In the genomic region with DNA sequence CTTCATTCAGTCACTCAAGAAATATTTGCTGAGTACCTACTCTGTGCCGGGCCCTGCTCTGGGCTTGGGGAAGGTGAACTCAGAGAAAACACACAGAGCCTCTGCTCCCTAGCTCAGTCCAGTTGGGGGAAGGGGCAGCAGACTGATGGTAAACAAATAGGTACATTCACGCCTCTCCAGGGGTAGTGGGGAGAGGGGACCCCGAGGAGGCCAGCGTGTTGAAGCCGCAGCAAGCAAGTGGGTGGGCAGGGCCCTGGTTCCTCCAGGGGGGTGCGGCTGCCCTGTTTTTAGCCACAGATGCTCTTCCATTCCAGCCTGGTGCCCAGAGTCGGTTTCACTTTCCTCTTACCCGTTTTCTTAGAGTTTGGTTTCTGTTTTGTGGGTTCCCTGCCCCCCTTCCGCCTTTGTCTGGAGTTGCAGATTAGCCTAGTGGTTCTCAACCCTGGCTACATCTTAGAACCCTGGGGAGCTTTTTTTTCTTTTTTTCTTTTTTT, we compare ENCODE assay signal across 9 cellular contexts. TPM values are rescaled to one million over a fixed set of nuclear protein-coding genes. Genes with fewer than 3 reads are reported as not detected.
DNase-seq lines count a peak whose midpoint lies in the region; ATAC-seq lines count a peak whose summit lies in the region.
"Had no signal": no experiment of that assay in that cellular context is flagged by ENCODE, and none has a peak within 500 bp of the region (broad histone marks: within the 10 kb centered on the region; RNA-seq: fewer than 3 reads in every experiment).

No MANE protein-coding gene starts in this region.

- H3K9me3 Mint-ChIP-seq in activated CD4-positive, alpha-beta T cell treated with anti-CD3 and anti-CD28 coated beads, Interleukin-2, amount 10 ng/mL, durations not matched to agents 24 days and 14 days: no peaks in the 10 kb centered on the region

- H3K4me3 Mint-ChIP-seq in activated CD4-positive, alpha-beta T cell treated with anti-CD3 and anti-CD28 coated beads, Interleukin-2, amount 10 ng/mL, durations not matched to agents 24 days and 14 days: peak overlapping the region; percentile 81

- peak; percentile 52 for ATAC-seq in GM18870 (IDR thresholded peaks at IDR 0.05; ENCODE audit: unreplicated experiment)
- ATAC-seq in HG03457 (IDR thresholded peaks at IDR 0.05; ENCODE audit: unreplicated experiment): peak; percentile 51
- ATAC-seq in HG03039 (IDR thresholded peaks at IDR 0.05; ENCODE audit: unreplicated experiment): no peak

- peaks cover 5% of the 10 kb centered on the region for H3K36me3 Mint-ChIP-seq in activated CD4-positive, alpha-beta T cell treated with anti-CD3 and anti-CD28 coated beads, Interleukin-2, amount 10 ng/mL, durations not matched to agents 24 days and 14 days (ENCODE audit: low read depth)

- H3K27me3 Mint-ChIP-seq in activated CD4-positive, alpha-beta T cell treated with anti-CD3 and anti-CD28 coated beads, Interleukin-2, amount 10 ng/mL, durations not matched to agents 24 days and 14 days: no peaks in the 10 kb centered on the region

- intact Hi-C loops in activated CD4-positive, alpha-beta T cell treated with anti-CD3 and anti-CD28 coated beads, Interleukin-2, amount 10 ng/mL, durations not matched to agents 24 days and 14 days (cut with micrococcal nuclease): loop anchor here (1.0 kb wide), 3 partner anchors 9 to 40 kb away; a partner anchor contains a TSS

- peak; percentile 94 for DNase-seq in activated CD4-positive, alpha-beta T cell treated with anti-CD3 and anti-CD28 coated beads, Interleukin-2, amount 10 ng/mL, durations not matched to agents 24 days and 14 days
- DNase-seq in fibroblast of peridontal ligament (ENCODE audit: extremely low read depth) (peak; percentile 70), COLO829 (ENCODE audit: low spot score) (no peak), retina (no peak)
- DNase-seq in stimulated activated CD8-positive, alpha-beta memory T cell treated with anti-CD3 and anti-CD28 coated beads, Interleukin-12 subunit alpha, Interleukin-12 subunit beta, amount 100 ng/mL, for 4 hours (ENCODE audit: low read depth): peak; percentile 58

- peak overlapping the region; percentile 97 for H3K27ac Mint-ChIP-seq in activated CD4-positive, alpha-beta T cell treated with anti-CD3 and anti-CD28 coated beads, Interleukin-2, amount 10 ng/mL, durations not matched to agents 24 days and 14 days

- peaks cover 42% of the 10 kb centered on the region for H3K4me1 Mint-ChIP-seq in activated CD4-positive, alpha-beta T cell treated with anti-CD3 and anti-CD28 coated beads, Interleukin-2, amount 10 ng/mL, durations not matched to agents 24 days and 14 days

RNA-seq across cellular contexts. Expression of a gene that starts 8.7 kb away (rescaled TPM):
- total RNA-seq in activated CD4-positive, alpha-beta T cell treated with anti-CD3 and anti-CD28 coated beads, Interleukin-2, amount 10 ng/mL, durations not matched to agents 24 days and 14 days: 113 and 117 TPM in 2 replicates

RNA-seq across cellular contexts. Expression of a gene that starts 9.1 kb away (rescaled TPM):
- total RNA-seq in activated CD4-positive, alpha-beta T cell treated with anti-CD3 and anti-CD28 coated beads, Interleukin-2, amount 10 ng/mL, durations not matched to agents 24 days and 14 days: 20.9 and 21.1 TPM in 2 replicates

RNA-seq across cellular contexts. Expression of a gene that starts 17.3 kb away (rescaled TPM):
- total RNA-seq in activated CD4-positive, alpha-beta T cell treated with anti-CD3 and anti-CD28 coated beads, Interleukin-2, amount 10 ng/mL, durations not matched to agents 24 days and 14 days: not detected in 2 replicates
- total RNA-seq: myocyte had no signal

RNA-seq across cellular contexts. Expression of a gene that starts 27.8 kb away (rescaled TPM):
- total RNA-seq in activated CD4-positive, alpha-beta T cell treated with anti-CD3 and anti-CD28 coated beads, Interleukin-2, amount 10 ng/mL, durations not matched to agents 24 days and 14 days: 32.1 and 32.9 TPM in 2 replicates

RNA-seq across cellular contexts. Expression of a gene that starts 33.6 kb away (rescaled TPM):
- 99.1 and 104 TPM in 2 replicates for total RNA-seq in activated CD4-positive, alpha-beta T cell treated with anti-CD3 and anti-CD28 coated beads, Interleukin-2, amount 10 ng/mL, durations not matched to agents 24 days and 14 days

Comparison
In these comparisons a context has a peak if more than half of its experiments do, and no peak if none do; other contexts are left out.
1. DNase-seq: peak in activated CD4-positive, alpha-beta T cell treated with anti-CD3 and anti-CD28 coated beads, Interleukin-2, amount 10 ng/mL, durations not matched to agents 24 days and 14 days (single experiment), fibroblast of peridontal ligament (single experiment) and stimulated activated CD8-positive, alpha-beta memory T cell treated with anti-CD3 and anti-CD28 coated beads, Interleukin-12 subunit alpha, Interleukin-12 subunit beta, amount 100 ng/mL, for 4 hours (single experiment); none in COLO829 (single experiment) and retina (single experiment).